Comparison of ENCODE assay signal across 19 cellular contexts in genomic region chr9:86096382-86096781, GRCh38. TPM values are rescaled to one million over a fixed set of nuclear protein-coding genes. Genes with fewer than 3 reads are reported as not detected.
DNase-seq lines count a peak whose midpoint lies in the region; ATAC-seq, FAIRE-seq and TF ChIP-seq lines count a peak whose summit lies in the region.
"Had no signal": no experiment of that assay in that cellular context is flagged by ENCODE, and none has a peak within 500 bp of the region (broad histone marks: within the 10 kb centered on the region; RNA-seq: fewer than 3 reads in every experiment).

No MANE protein-coding gene starts in this region.

- H3K36me3 ChIP-seq in bronchial epithelial cell (ENCODE audit: control insufficient read depth, insufficient read depth, low read length), result no peaks in the 10 kb centered on the region
- no peaks in the 10 kb centered on the region for H3K36me3 ChIP-seq in mucosa of stomach (ENCODE audit: control insufficient read depth, insufficient read depth, low read length)
- H3K36me3 ChIP-seq: vagina had no signal

- DNase-seq in EH (ENCODE audit: low read depth) (peak; percentile 29), NCI-H526 treated with DMSO at 0.1 percent for 48 hours (lab: John Stamatoyannopoulos, UW) (peak; percentile 4), bronchial epithelial cell (ENCODE audit: low read depth) (peak; percentile 55), inferior parietal cortex (ENCODE audit: extremely low spot score) (no peak)
- DNase-seq: amniotic stem cell, Caco-2, foreskin melanocyte, KBM-7, NCI-H1694, NCI-H510A treated with DMSO at 0.1 percent for 48 hours, nucleus accumbens, T1000 had no signal

- no peak for ATAC-seq in HG03095 (IDR thresholded peaks at IDR 0.05; ENCODE audit: unreplicated experiment)
- no peak for ATAC-seq in GM21576 (IDR thresholded peaks at IDR 0.05; ENCODE audit: unreplicated experiment)
- ATAC-seq in GM21529 (IDR thresholded peaks at IDR 0.05; ENCODE audit: unreplicated experiment), result no peak
- ATAC-seq: GM23338; stimulated activated memory B cell treated with anti-CD40 and anti-IgM and Interleukin-4, amounts not matched to agents 10 μg/mL and 1 μg/mL and 100 μg/mL, for 72 hours had no signal

- H3K9ac ChIP-seq in mucosa of stomach (ENCODE audit: low read length), result peak overlapping the region; percentile 26

- H3K4me3 ChIP-seq in bronchial epithelial cell (ENCODE audit: low read depth, low read length) (no peak overlapping the region), mucosa of stomach (ENCODE audit: low read length) (no peak overlapping the region)
- H3K4me3 ChIP-seq: vagina had no signal

- H3K9me3 ChIP-seq in mucosa of stomach (ENCODE audit: control insufficient read depth, low read length), result no peaks in the 10 kb centered on the region
- H3K9me3 ChIP-seq: Caco-2, vagina had no signal

- TF ChIP-seq CTCF in bronchial epithelial cell (IDR thresholded peaks at IDR 0.05; ENCODE audit: insufficient read depth, low read length, severe bottlenecking), result no peak

- peaks cover 45% of the 10 kb centered on the region for H3K4me1 ChIP-seq in mucosa of stomach (ENCODE audit: control insufficient read depth, insufficient read depth, low read length)

- H3K27me3 ChIP-seq in bronchial epithelial cell (ENCODE audit: control insufficient read depth, insufficient read depth, low read length) (no peaks in the 10 kb centered on the region), mucosa of stomach (ENCODE audit: control insufficient read depth, insufficient read depth, low read length) (no peaks in the 10 kb centered on the region)
- H3K27me3 ChIP-seq: vagina had no signal

- no peak for FAIRE-seq in bronchial epithelial cell (lab: Jason Lieb, UNC)

RNA-seq across cellular contexts. Expression of gene GOLM1, which starts 3.0 kb away (rescaled TPM):
- total RNA-seq in bronchial epithelial cell, result 21.6 and 21.8 TPM in 2 replicates
